In the genomic region with DNA sequence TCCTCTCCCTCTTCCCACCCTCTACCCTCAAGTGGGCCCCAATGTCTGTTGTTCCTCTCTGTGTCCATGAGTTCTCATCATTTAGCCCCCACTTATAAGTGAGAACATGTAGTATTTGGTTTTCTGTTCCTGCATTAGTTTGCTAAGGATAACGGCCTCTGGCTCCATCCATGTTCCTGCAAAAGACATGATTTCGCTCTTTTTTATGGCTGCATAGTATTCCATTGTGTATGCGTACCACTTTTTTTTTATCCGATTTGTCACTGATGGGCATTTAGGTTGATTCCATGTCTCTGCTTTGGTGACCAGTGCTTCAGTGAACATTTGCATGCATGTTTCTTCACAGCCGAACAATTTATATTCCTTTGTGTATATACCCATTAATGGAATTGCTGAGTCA, we compare ENCODE assay signal across 12 cellular contexts. TPM values are rescaled to one million over a fixed set of nuclear protein-coding genes. Genes with fewer than 3 reads are reported as not detected.
"Had no signal": no experiment of that assay in that cellular context is flagged by ENCODE, and none has a peak within 500 bp of the region (broad histone marks: within the 10 kb centered on the region; RNA-seq: fewer than 3 reads in every experiment).

No MANE protein-coding gene starts in this region.

- H3K27ac ChIP-seq: GM23248, KMS-11 had no signal

- H3K4me3 Mint-ChIP-seq: H9, HFFc6 had no signal

- H3K27ac Mint-ChIP-seq: H9, HFFc6 had no signal

- H3K9ac ChIP-seq: GM23248, KMS-11 had no signal

- H3K9me3 Mint-ChIP-seq: HFFc6 had no signal

- H3K4me2 ChIP-seq: KMS-11 had no signal

- FAIRE-seq: H54, HTR-8/SVneo had no signal

- H2AFZ ChIP-seq: GM23248 had no signal

- H3K4me3 ChIP-seq: GM23248 had no signal

- DNase-seq: GM23248, GOT3, H9, HCEC 1CT, HFFc6, IMR-90, Karpas-422, KBM-7 had no signal

RNA-seq across cellular contexts. Expression of a gene that starts 51.7 kb away (rescaled TPM):
- total RNA-seq: HT-29 had no signal

RNA-seq across cellular contexts. Expression of a gene that starts 51.9 kb away (rescaled TPM):
- total RNA-seq: GM23248, HFFc6, HT-29, IMR-90 had no signal
- polyA plus RNA-seq: GM23248, IMR-90 had no signal
